In genomic region chrX:47482512-47483309, GRCh38 we compare ENCODE assay signal across 1 cellular context.
A peak's percentile ranks its signal among the peaks of the same experiment; 100 is the strongest.
TF ChIP-seq lines count a peak whose summit lies in the region.

Gene ZNF41 (minus strand): TSS chrX:47483222. CDS start chrX:47467481, 15,741 bp downstream.

TF ChIP-seq in K562, 482 proteins besides CTCF, POLR2A, EP300 and RAD21 (continued from another document and continues in another):
- no peak; the same call in 1 of the 2 replicates for TF ChIP-seq JUN (IDR thresholded peaks at IDR 0.05; ENCODE audit: borderline replicate concordance, low read depth, low read length)
- TF ChIP-seq JUN (CRISPR knock-in tag; IDR thresholded peaks at IDR 0.05; ENCODE audit: borderline replicate concordance): no peak
- no peak for TF ChIP-seq RBM22 (IDR thresholded peaks at IDR 0.05; ENCODE audit: low read depth, low read length, poor library complexity, severe bottlenecking)
- peak; percentile 73 for TF ChIP-seq HCFC1 (IDR thresholded peaks at IDR 0.05; ENCODE audit: low read depth, low read length)
- no peak for TF ChIP-seq MEF2A (IDR thresholded peaks at IDR 0.05; ENCODE audit: control insufficient read depth, low read depth, low read length)
- 0 out of 2 replicates have a peak, but pooled peaks have one; percentile 29 for TF ChIP-seq MBD2 (IDR thresholded peaks at IDR 0.05; ENCODE audit: borderline replicate concordance, low read depth)
- TF ChIP-seq BHLHE40 (IDR thresholded peaks at IDR 0.05; ENCODE audit: low read length): peak; percentile 37; the same call in 1 of the 2 replicates
- TF ChIP-seq ZHX1 (conservative IDR thresholded peaks at IDR 0.05; ENCODE audit: low read length): peak; percentile 99
- TF ChIP-seq ZNF347 (CRISPR knock-in tag; IDR thresholded peaks at IDR 0.05; ENCODE audit: low read depth): no peak
- TF ChIP-seq NEUROD1 (IDR thresholded peaks at IDR 0.05; ENCODE audit: borderline replicate concordance, low read depth, low read length, partially characterized antibody): peak; percentile 31
- TF ChIP-seq THRA (IDR thresholded peaks at IDR 0.05): no peak
- TF ChIP-seq MYC (IDR thresholded peaks at IDR 0.05; ENCODE audit: low read depth, low read length): peak; percentile 48; the same call in 1 of the 2 replicates
- TF ChIP-seq MYC (CRISPR knock-in tag; IDR thresholded peaks at IDR 0.05; ENCODE audit: borderline replicate concordance, low read depth): no peak
- TF ChIP-seq SRSF7 (optimal IDR thresholded peaks at IDR 0.05; ENCODE audit: low read depth, low read length): no peak
- no peak for TF ChIP-seq HMBOX1 (IDR thresholded peaks at IDR 0.05)
- TF ChIP-seq CBX3 (IDR thresholded peaks at IDR 0.05; ENCODE audit: borderline replicate concordance in 1 of 2, low read length in 2 of 2): no peak
- TF ChIP-seq ELF4 (CRISPR knock-in tag; IDR thresholded peaks at IDR 0.05): no peak
- peak in 1 of 3 experiments; percentile 45; a peak in 1 of 6 replicates for TF ChIP-seq ZBTB11 (CRISPR knock-in tag; IDR thresholded peaks at IDR 0.05)
- TF ChIP-seq XRCC3 (IDR thresholded peaks at IDR 0.05): no peak
- TF ChIP-seq EGR1 (conservative IDR thresholded peaks at IDR 0.05): peak; percentile 41
- peak; percentile 90 for TF ChIP-seq MGA (IDR thresholded peaks at IDR 0.05)
- TF ChIP-seq ZNF24 (IDR thresholded peaks at IDR 0.05): no peak
- no peak for TF ChIP-seq PCBP2 (IDR thresholded peaks at IDR 0.05; ENCODE audit: low read depth, low read length, poor library complexity, severe bottlenecking)
- no peak for TF ChIP-seq CHD1 (IDR thresholded peaks at IDR 0.05; ENCODE audit: low read length)
- TF ChIP-seq ARID1B (IDR thresholded peaks at IDR 0.05): no peak
- TF ChIP-seq XRCC5 (IDR thresholded peaks at IDR 0.05; ENCODE audit: low read depth, low read length): no peak
- TF ChIP-seq DPF2 (IDR thresholded peaks at IDR 0.05): no peak
- TF ChIP-seq KDM1A (IDR thresholded peaks at IDR 0.05): no peak; a peak in 1 of 4 replicates
- TF ChIP-seq POLR2AphosphoS5 (IDR thresholded peaks at IDR 0.05; ENCODE audit: control insufficient read depth, insufficient read depth, low read depth, low read length): 0 out of 2 replicates have a peak, but pooled peaks have one; percentile 17
- no peak for TF ChIP-seq XRCC4 (IDR thresholded peaks at IDR 0.05; ENCODE audit: extremely low read depth, insufficient read depth, insufficient read length)
- TF ChIP-seq GATAD2A (IDR thresholded peaks at IDR 0.05): no peak
- TF ChIP-seq DMBX1 (CRISPR knock-in tag; IDR thresholded peaks at IDR 0.05; ENCODE audit: borderline replicate concordance): no peak
- TF ChIP-seq GABPA (tag; conservative IDR thresholded peaks at IDR 0.05; ENCODE audit: low read depth): peak; percentile 88
- TF ChIP-seq PATZ1 (CRISPR knock-in tag; IDR thresholded peaks at IDR 0.05; ENCODE audit: borderline replicate concordance): no peak
- no peak for TF ChIP-seq SMAD1 (IDR thresholded peaks at IDR 0.05; ENCODE audit: low read depth, low read length, partially characterized antibody)
- TF ChIP-seq NFIC (IDR thresholded peaks at IDR 0.05): no peak
- 0 out of 2 replicates have a peak, but pooled peaks have one; percentile 34 for TF ChIP-seq RB1 (IDR thresholded peaks at IDR 0.05; ENCODE audit: low read depth)
- TF ChIP-seq ZC3H11A (IDR thresholded peaks at IDR 0.05; ENCODE audit: low read depth, low read length): no peak
